In the genomic region with DNA sequence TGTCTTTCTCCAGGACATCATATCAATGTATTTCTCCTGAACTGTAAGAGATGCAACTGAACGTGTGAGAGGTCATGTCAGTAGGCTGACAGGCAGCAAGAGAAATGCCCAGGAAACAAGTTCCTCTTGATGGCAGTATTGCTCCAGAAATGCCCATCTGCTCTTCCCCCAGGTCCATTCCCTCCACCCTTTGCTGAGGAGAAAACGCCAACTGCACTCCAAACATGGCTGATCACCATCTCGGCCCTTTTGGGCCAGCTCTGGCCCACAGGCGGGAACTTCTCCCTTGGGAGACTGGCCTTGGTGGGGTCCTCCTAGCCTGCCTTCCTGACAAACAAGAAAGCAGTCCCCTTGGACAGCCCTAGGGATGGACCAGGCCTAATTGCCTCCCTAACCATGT, we compare ENCODE assay signal across 8 cellular contexts.
A peak's percentile ranks its signal among the peaks of the same experiment; 100 is the strongest.
DNase-seq lines count a peak whose midpoint lies in the region; ATAC-seq, FAIRE-seq and TF ChIP-seq lines count a peak whose summit lies in the region.

No MANE protein-coding gene starts in this region.

- TF ChIP-seq CTCF in mammary epithelial cell (conservative IDR thresholded peaks at IDR 0.05 in 1 of 2, IDR thresholded peaks at IDR 0.05 in 1 of 2; ENCODE audit: extremely low read depth in 1 of 2, insufficient read depth in 1 of 2, low read depth in 1 of 2, low read length in 2 of 2) (peak; percentile 45 to 58), retinal pigment epithelial cell (conservative IDR thresholded peaks at IDR 0.05; ENCODE audit: low read depth, low read length) (peak; percentile 35)

- CTCF ChIA-PET in mammary epithelial cell (lab: Charles Lee; ENCODE audit: low non-redundant PET) = no interaction called here

- no peaks in the 10 kb centered on the region for H3K79me2 ChIP-seq in mammary epithelial cell (ENCODE audit: insufficient read depth, low read length)

- H3K4me2 ChIP-seq in mammary epithelial cell (ENCODE audit: insufficient read depth, low read depth, low read length) = no peak overlapping the region

- no peaks in the 10 kb centered on the region for H4K20me1 ChIP-seq in mammary epithelial cell (ENCODE audit: insufficient read depth, low read length)

- peaks cover 22% of the 10 kb centered on the region for H3K4me1 ChIP-seq in mammary epithelial cell (ENCODE audit: insufficient read depth, low read length)

- DNase-seq in NCI-H2081 (lab: John Stamatoyannopoulos, UW) (peak; percentile 37 to 47), NCI-H2081 treated with DMSO at 0.1 percent for 48 hours (lab: John Stamatoyannopoulos, UW) (no peak), NCI-H1417 (lab: John Stamatoyannopoulos, UW) (peak; percentile 73 to 94 (median 82)), mammary epithelial cell (peak; percentile 35), retinal pigment epithelial cell (ENCODE audit: low read depth) (no peak), HTR-8/SVneo (ENCODE audit: insufficient read length, low spot score) (no peak), occipital lobe (lab: John Stamatoyannopoulos, UW) (no peak)

- FAIRE-seq in HTR-8/SVneo (lab: Jason Lieb, UNC) = no peak

- H2AFZ ChIP-seq in mammary epithelial cell (ENCODE audit: low read depth, low read length) = no peak overlapping the region

- H3K27ac ChIP-seq in mammary epithelial cell (ENCODE audit: insufficient read depth, low read depth, low read length) = no peak overlapping the region

- H3K9ac ChIP-seq in mammary epithelial cell (ENCODE audit: insufficient read depth, low read length) = no peak overlapping the region

- no peaks in the 10 kb centered on the region for H3K27me3 ChIP-seq in mammary epithelial cell (ENCODE audit: insufficient read depth, low read length)

- dilution Hi-C loops in mammary epithelial cell (cut with HindIII; ENCODE audit: low sequenced_read_pairs) = no loop called here

- ATAC-seq in GM21737 (IDR thresholded peaks at IDR 0.05; ENCODE audit: unreplicated experiment) = no peak

- intact Hi-C loops in mammary epithelial cell (cut with micrococcal nuclease) = no loop called here

- H3K9me3 ChIP-seq in mammary epithelial cell (replicated peaks; ENCODE audit: insufficient read depth, low read length) = peaks cover 5% of the 10 kb centered on the region

- WGBS in mammary epithelial cell (ENCODE audit: low coverage, missing lambda C conversion rate) = 21% methylated on average over 4 of the region's 4 CpGs

- H3K36me3 ChIP-seq in mammary epithelial cell (ENCODE audit: insufficient read depth, low read length) = no peaks in the 10 kb centered on the region

- BruUV-seq in mammary epithelial cell (replicated peaks; lab: Mats Ljungman, UMichigan) = no TSS peak

- in situ Hi-C loops in mammary epithelial cell (cut with MboI; ENCODE audit: low sequenced_read_pairs in 2 of 2) = no loop called here

- H3K4me3 ChIP-seq in mammary epithelial cell (replicated peaks in 1 of 3; ENCODE audit: insufficient read depth in 1 of 3, low read depth in 2 of 3, low read length in 3 of 3) = no peak overlapping the region
- no peak overlapping the region for H3K4me3 ChIP-seq in retinal pigment epithelial cell (ENCODE audit: low read length)

Comparison
In these comparisons a context has a peak if more than half of its experiments do, and no peak if none do; other contexts are left out.
1. DNase-seq: peak in NCI-H2081 (2 of 2), NCI-H1417 (3 of 3) and mammary epithelial cell (single experiment); none in NCI-H2081 treated with DMSO at 0.1 percent for 48 hours (single experiment), retinal pigment epithelial cell (single experiment), HTR-8/SVneo (single experiment) and occipital lobe (single experiment).